Comparison of ENCODE assay signal across 1 cellular context in the genomic region with DNA sequence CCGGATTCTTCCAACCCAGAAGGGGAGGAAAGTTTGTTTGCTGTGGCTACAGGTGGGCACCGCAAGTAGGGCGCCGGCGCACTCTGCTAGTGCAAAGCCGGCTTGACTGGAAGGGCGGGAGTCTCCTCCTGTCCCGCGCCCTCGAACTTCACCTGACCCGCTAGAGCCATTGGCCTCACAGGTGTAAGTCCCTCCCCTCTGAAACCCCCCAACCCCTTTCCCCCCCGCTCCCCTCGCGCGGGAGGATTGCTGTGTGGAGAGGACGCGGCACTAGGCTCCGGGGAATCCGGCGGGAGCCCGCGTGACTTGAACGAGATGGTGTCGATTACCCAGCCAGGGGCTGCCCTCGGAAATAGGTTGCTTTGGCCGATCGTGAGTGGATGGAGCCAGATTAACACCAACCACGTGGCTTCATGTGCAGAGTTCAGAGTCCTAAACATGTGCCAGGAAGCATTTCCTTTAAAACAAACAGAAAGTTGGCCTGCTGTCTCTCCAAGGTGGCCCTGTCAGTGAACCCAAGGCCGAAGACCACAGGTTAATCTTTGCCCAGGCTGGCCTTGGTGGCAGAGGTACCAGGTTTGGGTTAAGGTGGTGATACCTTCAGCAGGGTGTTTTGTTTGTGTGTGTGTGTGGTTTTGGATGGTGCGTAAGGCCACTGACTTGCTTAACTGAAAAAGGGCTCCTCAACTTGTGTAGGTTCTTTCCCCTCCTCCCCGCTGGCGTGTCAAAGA.
TF ChIP-seq lines count a peak whose summit lies in the region.

No MANE protein-coding gene starts in this region.

TF ChIP-seq in HepG2, 621 proteins besides CTCF, POLR2A, EP300 and RAD21 (continued from another document and continues in another):
- TF ChIP-seq, protein P1, sequence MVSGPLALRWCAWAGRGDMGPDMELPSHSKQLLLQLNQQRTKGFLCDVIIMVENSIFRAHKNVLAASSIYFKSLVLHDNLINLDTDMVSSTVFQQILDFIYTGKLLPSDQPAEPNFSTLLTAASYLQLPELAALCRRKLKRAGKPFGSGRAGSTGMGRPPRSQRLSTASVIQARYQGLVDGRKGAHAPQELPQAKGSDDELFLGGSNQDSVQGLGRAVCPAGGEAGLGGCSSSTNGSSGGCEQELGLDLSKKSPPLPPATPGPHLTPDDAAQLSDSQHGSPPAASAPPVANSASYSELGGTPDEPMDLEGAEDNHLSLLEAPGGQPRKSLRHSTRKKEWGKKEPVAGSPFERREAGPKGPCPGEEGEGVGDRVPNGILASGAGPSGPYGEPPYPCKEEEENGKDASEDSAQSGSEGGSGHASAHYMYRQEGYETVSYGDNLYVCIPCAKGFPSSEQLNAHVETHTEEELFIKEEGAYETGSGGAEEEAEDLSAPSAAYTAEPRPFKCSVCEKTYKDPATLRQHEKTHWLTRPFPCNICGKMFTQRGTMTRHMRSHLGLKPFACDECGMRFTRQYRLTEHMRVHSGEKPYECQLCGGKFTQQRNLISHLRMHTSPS (CRISPR knock-in tag; IDR thresholded peaks at IDR 0.05; ENCODE audit: low read depth), result peak; percentile 99
- TF ChIP-seq, protein P2, sequence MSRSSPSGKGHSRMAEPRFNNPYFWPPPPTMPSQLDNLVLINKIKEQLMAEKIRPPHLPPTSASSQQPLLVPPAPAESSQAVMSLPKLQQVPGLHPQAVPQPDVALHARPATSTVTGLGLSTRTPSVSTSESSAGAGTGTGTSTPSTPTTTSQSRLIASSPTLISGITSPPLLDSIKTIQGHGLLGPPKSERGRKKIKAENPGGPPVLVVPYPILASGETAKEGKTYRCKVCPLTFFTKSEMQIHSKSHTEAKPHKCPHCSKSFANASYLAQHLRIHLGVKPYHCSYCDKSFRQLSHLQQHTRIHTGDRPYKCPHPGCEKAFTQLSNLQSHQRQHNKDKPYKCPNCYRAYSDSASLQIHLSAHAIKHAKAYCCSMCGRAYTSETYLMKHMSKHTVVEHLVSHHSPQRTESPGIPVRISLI (CRISPR knock-in tag; IDR thresholded peaks at IDR 0.05; ENCODE audit: borderline replicate concordance), result peak; percentile 52; the same call in 1 of the 2 replicates
- peak; percentile 84; the same call in 1 of the 2 replicates for TF ChIP-seq ZNF788 (CRISPR knock-in tag; IDR thresholded peaks at IDR 0.05; ENCODE audit: borderline replicate concordance)
- TF ChIP-seq SOX6 (IDR thresholded peaks at IDR 0.05), result no peak
- TF ChIP-seq SOX6 (CRISPR knock-in tag; IDR thresholded peaks at IDR 0.05), result peak; percentile 89
- TF ChIP-seq ZNF883 (CRISPR knock-in tag; IDR thresholded peaks at IDR 0.05; ENCODE audit: not compliant biosample characterization), result peak; percentile 61
- TF ChIP-seq IRF2 (CRISPR knock-in tag; IDR thresholded peaks at IDR 0.05), result peak; percentile 86
- no peak for TF ChIP-seq SP140L (CRISPR knock-in tag; IDR thresholded peaks at IDR 0.05; ENCODE audit: borderline replicate concordance)
- peak; percentile 87 for TF ChIP-seq ZNF709 (CRISPR knock-in tag; IDR thresholded peaks at IDR 0.05)
- peak; percentile 78 for TF ChIP-seq NR2F6 (IDR thresholded peaks at IDR 0.05)
- peak; percentile 78 for TF ChIP-seq NR2F6 (CRISPR knock-in tag; IDR thresholded peaks at IDR 0.05)
- peak; percentile 86 for TF ChIP-seq ZNF605 (CRISPR knock-in tag; IDR thresholded peaks at IDR 0.05)
- TF ChIP-seq, protein P3, sequence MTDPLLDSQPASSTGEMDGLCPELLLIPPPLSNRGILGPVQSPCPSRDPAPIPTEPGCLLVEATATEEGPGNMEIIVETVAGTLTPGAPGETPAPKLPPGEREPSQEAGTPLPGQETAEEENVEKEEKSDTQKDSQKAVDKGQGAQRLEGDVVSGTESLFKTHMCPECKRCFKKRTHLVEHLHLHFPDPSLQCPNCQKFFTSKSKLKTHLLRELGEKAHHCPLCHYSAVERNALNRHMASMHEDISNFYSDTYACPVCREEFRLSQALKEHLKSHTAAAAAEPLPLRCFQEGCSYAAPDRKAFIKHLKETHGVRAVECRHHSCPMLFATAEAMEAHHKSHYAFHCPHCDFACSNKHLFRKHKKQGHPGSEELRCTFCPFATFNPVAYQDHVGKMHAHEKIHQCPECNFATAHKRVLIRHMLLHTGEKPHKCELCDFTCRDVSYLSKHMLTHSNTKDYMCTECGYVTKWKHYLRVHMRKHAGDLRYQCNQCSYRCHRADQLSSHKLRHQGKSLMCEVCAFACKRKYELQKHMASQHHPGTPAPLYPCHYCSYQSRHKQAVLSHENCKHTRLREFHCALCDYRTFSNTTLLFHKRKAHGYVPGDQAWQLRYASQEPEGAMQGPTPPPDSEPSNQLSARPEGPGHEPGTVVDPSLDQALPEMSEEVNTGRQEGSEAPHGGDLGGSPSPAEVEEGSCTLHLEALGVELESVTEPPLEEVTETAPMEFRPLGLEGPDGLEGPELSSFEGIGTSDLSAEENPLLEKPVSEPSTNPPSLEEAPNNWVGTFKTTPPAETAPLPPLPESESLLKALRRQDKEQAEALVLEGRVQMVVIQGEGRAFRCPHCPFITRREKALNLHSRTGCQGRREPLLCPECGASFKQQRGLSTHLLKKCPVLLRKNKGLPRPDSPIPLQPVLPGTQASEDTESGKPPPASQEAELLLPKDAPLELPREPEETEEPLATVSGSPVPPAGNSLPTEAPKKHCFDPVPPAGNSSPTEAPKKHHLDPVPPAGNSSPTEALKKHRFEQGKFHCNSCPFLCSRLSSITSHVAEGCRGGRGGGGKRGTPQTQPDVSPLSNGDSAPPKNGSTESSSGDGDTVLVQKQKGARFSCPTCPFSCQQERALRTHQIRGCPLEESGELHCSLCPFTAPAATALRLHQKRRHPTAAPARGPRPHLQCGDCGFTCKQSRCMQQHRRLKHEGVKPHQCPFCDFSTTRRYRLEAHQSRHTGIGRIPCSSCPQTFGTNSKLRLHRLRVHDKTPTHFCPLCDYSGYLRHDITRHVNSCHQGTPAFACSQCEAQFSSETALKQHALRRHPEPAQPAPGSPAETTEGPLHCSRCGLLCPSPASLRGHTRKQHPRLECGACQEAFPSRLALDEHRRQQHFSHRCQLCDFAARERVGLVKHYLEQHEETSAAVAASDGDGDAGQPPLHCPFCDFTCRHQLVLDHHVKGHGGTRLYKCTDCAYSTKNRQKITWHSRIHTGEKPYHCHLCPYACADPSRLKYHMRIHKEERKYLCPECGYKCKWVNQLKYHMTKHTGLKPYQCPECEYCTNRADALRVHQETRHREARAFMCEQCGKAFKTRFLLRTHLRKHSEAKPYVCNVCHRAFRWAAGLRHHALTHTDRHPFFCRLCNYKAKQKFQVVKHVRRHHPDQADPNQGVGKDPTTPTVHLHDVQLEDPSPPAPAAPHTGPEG (CRISPR knock-in tag; IDR thresholded peaks at IDR 0.05), result peak; percentile 77
- TF ChIP-seq ZNF282 (IDR thresholded peaks at IDR 0.05; ENCODE audit: partially characterized antibody), result no peak
- TF ChIP-seq HES4 (CRISPR knock-in tag; IDR thresholded peaks at IDR 0.05; ENCODE audit: borderline replicate concordance), result no peak
- TF ChIP-seq FOXA3 (CRISPR knock-in tag; IDR thresholded peaks at IDR 0.05), result peak; percentile 90
- TF ChIP-seq, protein P4, sequence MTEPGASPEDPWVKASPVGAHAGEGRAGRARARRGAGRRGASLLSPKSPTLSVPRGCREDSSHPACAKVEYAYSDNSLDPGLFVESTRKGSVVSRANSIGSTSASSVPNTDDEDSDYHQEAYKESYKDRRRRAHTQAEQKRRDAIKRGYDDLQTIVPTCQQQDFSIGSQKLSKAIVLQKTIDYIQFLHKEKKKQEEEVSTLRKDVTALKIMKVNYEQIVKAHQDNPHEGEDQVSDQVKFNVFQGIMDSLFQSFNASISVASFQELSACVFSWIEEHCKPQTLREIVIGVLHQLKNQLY (CRISPR knock-in tag; IDR thresholded peaks at IDR 0.05), result peak; percentile 96
- no peak for TF ChIP-seq ARHGAP35 (CRISPR knock-in tag; IDR thresholded peaks at IDR 0.05; ENCODE audit: borderline replicate concordance)
- TF ChIP-seq, protein P5, sequence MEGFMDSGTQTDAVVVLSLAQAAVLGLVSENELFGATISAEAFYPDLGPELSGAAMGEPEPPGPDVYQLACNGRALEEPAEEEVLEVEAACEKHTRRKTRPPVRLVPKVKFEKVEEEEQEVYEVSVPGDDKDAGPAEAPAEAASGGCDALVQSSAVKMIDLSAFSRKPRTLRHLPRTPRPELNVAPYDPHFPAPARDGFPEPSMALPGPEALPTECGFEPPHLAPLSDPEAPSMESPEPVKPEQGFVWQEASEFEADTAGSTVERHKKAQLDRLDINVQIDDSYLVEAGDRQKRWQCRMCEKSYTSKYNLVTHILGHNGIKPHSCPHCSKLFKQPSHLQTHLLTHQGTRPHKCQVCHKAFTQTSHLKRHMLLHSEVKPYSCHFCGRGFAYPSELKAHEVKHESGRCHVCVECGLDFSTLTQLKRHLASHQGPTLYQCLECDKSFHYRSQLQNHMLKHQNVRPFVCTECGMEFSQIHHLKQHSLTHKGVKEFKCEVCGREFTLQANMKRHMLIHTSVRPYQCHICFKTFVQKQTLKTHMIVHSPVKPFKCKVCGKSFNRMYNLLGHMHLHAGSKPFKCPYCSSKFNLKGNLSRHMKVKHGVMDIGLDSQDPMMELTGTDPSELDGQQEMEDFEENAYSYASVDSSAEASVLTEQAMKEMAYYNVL (CRISPR knock-in tag; IDR thresholded peaks at IDR 0.05; ENCODE audit: borderline replicate concordance), result peak; percentile 56; the same call in 1 of the 2 replicates
- TF ChIP-seq, protein P6, sequence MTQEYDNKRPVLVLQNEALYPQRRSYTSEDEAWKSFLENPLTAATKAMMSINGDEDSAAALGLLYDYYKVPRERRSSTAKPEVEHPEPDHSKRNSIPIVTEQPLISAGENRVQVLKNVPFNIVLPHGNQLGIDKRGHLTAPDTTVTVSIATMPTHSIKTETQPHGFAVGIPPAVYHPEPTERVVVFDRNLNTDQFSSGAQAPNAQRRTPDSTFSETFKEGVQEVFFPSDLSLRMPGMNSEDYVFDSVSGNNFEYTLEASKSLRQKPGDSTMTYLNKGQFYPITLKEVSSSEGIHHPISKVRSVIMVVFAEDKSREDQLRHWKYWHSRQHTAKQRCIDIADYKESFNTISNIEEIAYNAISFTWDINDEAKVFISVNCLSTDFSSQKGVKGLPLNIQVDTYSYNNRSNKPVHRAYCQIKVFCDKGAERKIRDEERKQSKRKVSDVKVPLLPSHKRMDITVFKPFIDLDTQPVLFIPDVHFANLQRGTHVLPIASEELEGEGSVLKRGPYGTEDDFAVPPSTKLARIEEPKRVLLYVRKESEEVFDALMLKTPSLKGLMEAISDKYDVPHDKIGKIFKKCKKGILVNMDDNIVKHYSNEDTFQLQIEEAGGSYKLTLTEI (CRISPR knock-in tag; conservative IDR thresholded peaks at IDR 0.05), result no peak
- peak; percentile 56 for TF ChIP-seq POLR2AphosphoS5 (IDR thresholded peaks at IDR 0.05; ENCODE audit: low read depth, low read length)
- no peak for TF ChIP-seq SUZ12 (IDR thresholded peaks at IDR 0.05; ENCODE audit: low read depth, low read length)
- peak; percentile 87 for TF ChIP-seq ZNF264 (CRISPR knock-in tag; IDR thresholded peaks at IDR 0.05)
- TF ChIP-seq ZNF737 (CRISPR knock-in tag; IDR thresholded peaks at IDR 0.05; ENCODE audit: borderline replicate concordance), result 0 out of 2 replicates have a peak, but pooled peaks have one; percentile 47
- peak; percentile 97 for TF ChIP-seq MED1 (CRISPR knock-in tag; IDR thresholded peaks at IDR 0.05)
- TF ChIP-seq MYNN (CRISPR knock-in tag; IDR thresholded peaks at IDR 0.05; ENCODE audit: low read depth), result no peak
- TF ChIP-seq, protein P7, sequence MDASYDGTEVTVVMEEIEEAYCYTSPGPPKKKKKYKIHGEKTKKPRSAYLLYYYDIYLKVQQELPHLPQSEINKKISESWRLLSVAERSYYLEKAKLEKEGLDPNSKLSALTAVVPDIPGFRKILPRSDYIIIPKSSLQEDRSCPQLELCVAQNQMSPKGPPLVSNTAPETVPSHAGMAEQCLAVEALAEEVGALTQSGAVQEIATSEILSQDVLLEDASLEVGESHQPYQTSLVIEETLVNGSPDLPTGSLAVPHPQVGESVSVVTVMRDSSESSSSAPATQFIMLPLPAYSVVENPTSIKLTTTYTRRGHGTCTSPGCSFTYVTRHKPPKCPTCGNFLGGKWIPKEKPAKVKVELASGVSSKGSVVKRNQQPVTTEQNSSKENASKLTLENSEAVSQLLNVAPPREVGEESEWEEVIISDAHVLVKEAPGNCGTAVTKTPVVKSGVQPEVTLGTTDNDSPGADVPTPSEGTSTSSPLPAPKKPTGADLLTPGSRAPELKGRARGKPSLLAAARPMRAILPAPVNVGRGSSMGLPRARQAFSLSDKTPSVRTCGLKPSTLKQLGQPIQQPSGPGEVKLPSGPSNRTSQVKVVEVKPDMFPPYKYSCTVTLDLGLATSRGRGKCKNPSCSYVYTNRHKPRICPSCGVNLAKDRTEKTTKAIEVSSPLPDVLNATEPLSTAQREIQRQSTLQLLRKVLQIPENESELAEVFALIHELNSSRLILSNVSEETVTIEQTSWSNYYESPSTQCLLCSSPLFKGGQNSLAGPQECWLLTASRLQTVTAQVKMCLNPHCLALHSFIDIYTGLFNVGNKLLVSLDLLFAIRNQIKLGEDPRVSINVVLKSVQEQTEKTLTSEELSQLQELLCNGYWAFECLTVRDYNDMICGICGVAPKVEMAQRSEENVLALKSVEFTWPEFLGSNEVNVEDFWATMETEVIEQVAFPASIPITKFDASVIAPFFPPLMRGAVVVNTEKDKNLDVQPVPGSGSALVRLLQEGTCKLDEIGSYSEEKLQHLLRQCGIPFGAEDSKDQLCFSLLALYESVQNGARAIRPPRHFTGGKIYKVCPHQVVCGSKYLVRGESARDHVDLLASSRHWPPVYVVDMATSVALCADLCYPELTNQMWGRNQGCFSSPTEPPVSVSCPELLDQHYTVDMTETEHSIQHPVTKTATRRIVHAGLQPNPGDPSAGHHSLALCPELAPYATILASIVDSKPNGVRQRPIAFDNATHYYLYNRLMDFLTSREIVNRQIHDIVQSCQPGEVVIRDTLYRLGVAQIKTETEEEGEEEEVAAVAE (CRISPR knock-in tag; IDR thresholded peaks at IDR 0.05; ENCODE audit: borderline replicate concordance), result peak; percentile 90
- TF ChIP-seq, protein P8, sequence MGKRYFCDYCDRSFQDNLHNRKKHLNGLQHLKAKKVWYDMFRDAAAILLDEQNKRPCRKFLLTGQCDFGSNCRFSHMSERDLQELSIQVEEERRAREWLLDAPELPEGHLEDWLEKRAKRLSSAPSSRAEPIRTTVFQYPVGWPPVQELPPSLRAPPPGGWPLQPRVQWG (CRISPR knock-in tag; IDR thresholded peaks at IDR 0.05; ENCODE audit: borderline replicate concordance, low read depth), result no peak
- 0 out of 2 replicates have a peak, but pooled peaks have one; percentile 60 for TF ChIP-seq ZNF749 (CRISPR knock-in tag; IDR thresholded peaks at IDR 0.05; ENCODE audit: borderline replicate concordance)
- TF ChIP-seq, protein P9, sequence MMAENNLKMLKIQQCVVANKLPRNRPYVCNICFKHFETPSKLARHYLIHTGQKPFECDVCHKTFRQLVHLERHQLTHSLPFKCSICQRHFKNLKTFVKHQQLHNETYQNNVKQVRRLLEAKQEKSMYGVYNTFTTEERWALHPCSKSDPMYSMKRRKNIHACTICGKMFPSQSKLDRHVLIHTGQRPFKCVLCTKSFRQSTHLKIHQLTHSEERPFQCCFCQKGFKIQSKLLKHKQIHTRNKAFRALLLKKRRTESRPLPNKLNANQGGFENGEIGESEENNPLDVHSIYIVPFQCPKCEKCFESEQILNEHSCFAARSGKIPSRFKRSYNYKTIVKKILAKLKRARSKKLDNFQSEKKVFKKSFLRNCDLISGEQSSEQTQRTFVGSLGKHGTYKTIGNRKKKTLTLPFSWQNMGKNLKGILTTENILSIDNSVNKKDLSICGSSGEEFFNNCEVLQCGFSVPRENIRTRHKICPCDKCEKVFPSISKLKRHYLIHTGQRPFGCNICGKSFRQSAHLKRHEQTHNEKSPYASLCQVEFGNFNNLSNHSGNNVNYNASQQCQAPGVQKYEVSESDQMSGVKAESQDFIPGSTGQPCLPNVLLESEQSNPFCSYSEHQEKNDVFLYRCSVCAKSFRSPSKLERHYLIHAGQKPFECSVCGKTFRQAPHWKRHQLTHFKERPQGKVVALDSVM (CRISPR knock-in tag; IDR thresholded peaks at IDR 0.05), result peak; percentile 53
- no peak for TF ChIP-seq ZNF180 (CRISPR knock-in tag; IDR thresholded peaks at IDR 0.05; ENCODE audit: borderline replicate concordance, low read depth)
- TF ChIP-seq ZNF446 (CRISPR knock-in tag; IDR thresholded peaks at IDR 0.05), result no peak
- TF ChIP-seq ZNF891 (CRISPR knock-in tag; IDR thresholded peaks at IDR 0.05), result peak; percentile 53; the same call in 1 of the 2 replicates
